ENCODE assay signal across 1 cellular context in the genomic region with DNA sequence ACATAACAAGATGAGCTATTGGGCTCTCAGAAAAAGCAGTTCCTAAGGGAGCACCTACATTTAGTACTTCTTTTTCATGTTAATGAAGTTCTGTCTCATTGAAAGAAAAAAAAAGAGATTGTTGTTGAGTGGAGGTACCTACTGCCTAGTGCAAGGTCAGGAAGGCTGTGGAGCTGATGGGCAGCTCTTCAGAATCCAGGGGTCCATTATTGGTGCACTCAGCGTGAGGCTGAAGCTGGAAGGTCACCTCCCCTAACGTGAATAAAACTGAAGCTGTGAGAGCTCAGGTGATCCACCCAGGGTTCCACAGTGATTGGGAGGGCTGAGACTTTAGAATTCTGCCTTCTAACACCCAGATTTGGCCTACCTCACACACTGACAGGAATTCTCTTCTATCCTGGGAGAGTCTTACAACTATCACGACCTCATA.
TF ChIP-seq lines count a peak whose summit lies in the region.

No MANE protein-coding gene starts in this region.

TF ChIP-seq in GM23338, 12 proteins besides CTCF, POLR2A, EP300 and RAD21 (continued from another document):
- no peak for TF ChIP-seq EZH2 (IDR thresholded peaks at IDR 0.05; ENCODE audit: low read depth, unreplicated experiment)
- TF ChIP-seq ZNF114 (CRISPR knock-in tag; IDR thresholded peaks at IDR 0.05) = peak; percentile 91; the same call in 1 of the 2 replicates
- TF ChIP-seq CREB1 (CRISPR knock-in tag; IDR thresholded peaks at IDR 0.05; ENCODE audit: low read depth) = no peak
TF ChIP-seq in GM23338: peak in this region for 4.
